Comparison of ENCODE assay signal across 2 cellular contexts in the genomic region with DNA sequence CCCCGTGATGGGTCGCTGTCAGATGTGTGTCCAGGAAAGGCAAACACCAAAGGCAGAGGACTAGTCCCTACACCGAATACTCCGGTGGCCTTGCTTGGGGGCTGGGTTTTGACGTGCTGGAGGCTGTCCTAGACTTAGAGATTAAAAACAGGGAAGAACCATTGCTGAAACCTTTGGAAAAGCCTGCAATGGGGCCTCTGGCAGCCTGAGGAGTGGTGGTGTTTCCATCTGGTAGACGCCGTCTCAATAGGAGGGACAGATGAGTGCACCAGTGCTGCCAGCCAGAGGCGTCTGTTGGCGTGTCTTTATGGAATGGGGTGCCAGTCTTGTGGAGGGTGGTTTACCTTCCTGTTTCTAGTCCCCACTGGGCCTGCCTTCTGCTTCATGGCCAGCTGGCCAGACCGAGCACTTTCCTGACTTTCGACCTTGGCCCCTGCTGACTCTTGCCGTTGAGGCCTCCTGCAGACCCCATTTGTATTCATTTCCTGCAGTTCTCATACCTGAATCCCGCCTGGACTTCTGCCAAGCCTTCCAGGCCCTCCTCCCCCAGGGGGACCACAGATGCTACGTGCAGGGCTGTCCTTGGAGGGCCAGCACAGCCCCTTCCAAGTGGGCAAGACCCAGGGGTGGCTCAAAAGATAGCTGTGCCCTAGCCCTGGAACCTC.
TF ChIP-seq lines count a peak whose summit lies in the region.

No MANE protein-coding gene starts in this region.

TF ChIP-seq in SK-N-SH, 30 proteins besides CTCF, POLR2A, EP300 and RAD21 (continued from another document):
- no peak for TF ChIP-seq USF1 (IDR thresholded peaks at IDR 0.05; ENCODE audit: borderline replicate concordance, low read depth)
TF ChIP-seq in SK-N-SH: peak in this region for 0.

TF ChIP-seq in SK-N-SH treated with all-trans-retinoic acid at 6 μM for 48 hours, 23 proteins besides CTCF, POLR2A, EP300 and RAD21 (continued from another document):
- TF ChIP-seq POU6F1 (CRISPR knock-in tag; IDR thresholded peaks at IDR 0.05; ENCODE audit: borderline replicate concordance, low read depth) (no peak), ZFP3 (CRISPR knock-in tag; IDR thresholded peaks at IDR 0.05) (no peak), TSHZ2 (CRISPR knock-in tag; IDR thresholded peaks at IDR 0.05) (no peak), BACH2 (CRISPR knock-in tag; IDR thresholded peaks at IDR 0.05; ENCODE audit: borderline replicate concordance) (no peak), ZC3H10 (CRISPR knock-in tag; IDR thresholded peaks at IDR 0.05) (no peak), ZNF565 (CRISPR knock-in tag; conservative IDR thresholded peaks at IDR 0.05; ENCODE audit: low read depth) (no peak), TOX (CRISPR knock-in tag; IDR thresholded peaks at IDR 0.05; ENCODE audit: borderline replicate concordance) (no peak), ESRRG (CRISPR knock-in tag; IDR thresholded peaks at IDR 0.05) (no peak), SNAI2 (CRISPR knock-in tag; IDR thresholded peaks at IDR 0.05) (no peak), ARNTL (CRISPR knock-in tag; IDR thresholded peaks at IDR 0.05; ENCODE audit: borderline replicate concordance, low read depth) (no peak), GLIS3 (CRISPR knock-in tag; IDR thresholded peaks at IDR 0.05) (no peak), ZNF8 (CRISPR knock-in tag; IDR thresholded peaks at IDR 0.05) (no peak)
- TF ChIP-seq, protein P1, sequence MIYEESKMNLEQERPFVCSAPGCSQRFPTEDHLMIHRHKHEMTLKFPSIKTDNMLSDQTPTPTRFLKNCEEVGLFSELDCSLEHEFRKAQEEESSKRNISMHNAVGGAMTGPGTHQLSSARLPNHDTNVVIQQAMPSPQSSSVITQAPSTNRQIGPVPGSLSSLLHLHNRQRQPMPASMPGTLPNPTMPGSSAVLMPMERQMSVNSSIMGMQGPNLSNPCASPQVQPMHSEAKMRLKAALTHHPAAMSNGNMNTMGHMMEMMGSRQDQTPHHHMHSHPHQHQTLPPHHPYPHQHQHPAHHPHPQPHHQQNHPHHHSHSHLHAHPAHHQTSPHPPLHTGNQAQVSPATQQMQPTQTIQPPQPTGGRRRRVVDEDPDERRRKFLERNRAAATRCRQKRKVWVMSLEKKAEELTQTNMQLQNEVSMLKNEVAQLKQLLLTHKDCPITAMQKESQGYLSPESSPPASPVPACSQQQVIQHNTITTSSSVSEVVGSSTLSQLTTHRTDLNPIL (CRISPR knock-in tag; IDR thresholded peaks at IDR 0.05; ENCODE audit: low read depth) = no peak
- TF ChIP-seq, protein P2, sequence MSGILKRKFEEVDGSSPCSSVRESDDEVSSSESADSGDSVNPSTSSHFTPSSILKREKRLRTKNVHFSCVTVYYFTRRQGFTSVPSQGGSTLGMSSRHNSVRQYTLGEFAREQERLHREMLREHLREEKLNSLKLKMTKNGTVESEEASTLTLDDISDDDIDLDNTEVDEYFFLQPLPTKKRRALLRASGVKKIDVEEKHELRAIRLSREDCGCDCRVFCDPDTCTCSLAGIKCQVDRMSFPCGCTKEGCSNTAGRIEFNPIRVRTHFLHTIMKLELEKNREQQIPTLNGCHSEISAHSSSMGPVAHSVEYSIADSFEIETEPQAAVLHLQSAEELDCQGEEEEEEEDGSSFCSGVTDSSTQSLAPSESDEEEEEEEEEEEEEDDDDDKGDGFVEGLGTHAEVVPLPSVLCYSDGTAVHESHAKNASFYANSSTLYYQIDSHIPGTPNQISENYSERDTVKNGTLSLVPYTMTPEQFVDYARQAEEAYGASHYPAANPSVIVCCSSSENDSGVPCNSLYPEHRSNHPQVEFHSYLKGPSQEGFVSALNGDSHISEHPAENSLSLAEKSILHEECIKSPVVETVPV (CRISPR knock-in tag; IDR thresholded peaks at IDR 0.05) = no peak
- TF ChIP-seq, protein P3, sequence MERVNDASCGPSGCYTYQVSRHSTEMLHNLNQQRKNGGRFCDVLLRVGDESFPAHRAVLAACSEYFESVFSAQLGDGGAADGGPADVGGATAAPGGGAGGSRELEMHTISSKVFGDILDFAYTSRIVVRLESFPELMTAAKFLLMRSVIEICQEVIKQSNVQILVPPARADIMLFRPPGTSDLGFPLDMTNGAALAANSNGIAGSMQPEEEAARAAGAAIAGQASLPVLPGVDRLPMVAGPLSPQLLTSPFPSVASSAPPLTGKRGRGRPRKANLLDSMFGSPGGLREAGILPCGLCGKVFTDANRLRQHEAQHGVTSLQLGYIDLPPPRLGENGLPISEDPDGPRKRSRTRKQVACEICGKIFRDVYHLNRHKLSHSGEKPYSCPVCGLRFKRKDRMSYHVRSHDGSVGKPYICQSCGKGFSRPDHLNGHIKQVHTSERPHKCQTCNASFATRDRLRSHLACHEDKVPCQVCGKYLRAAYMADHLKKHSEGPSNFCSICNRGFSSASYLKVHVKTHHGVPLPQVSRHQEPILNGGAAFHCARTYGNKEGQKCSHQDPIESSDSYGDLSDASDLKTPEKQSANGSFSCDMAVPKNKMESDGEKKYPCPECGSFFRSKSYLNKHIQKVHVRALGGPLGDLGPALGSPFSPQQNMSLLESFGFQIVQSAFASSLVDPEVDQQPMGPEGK (CRISPR knock-in tag; IDR thresholded peaks at IDR 0.05; ENCODE audit: borderline replicate concordance) = no peak
